ENCODE assay signal across 17 cellular contexts in genomic region chr13:99383946-99384345, GRCh38.
DNase-seq lines count a peak whose midpoint lies in the region; ATAC-seq lines count a peak whose summit lies in the region.
"Had no signal": no experiment of that assay in that cellular context is flagged by ENCODE, and none has a peak within 500 bp of the region (broad histone marks: within the 10 kb centered on the region; RNA-seq: fewer than 3 reads in every experiment).

No MANE protein-coding gene starts in this region.

- DNase-seq in activated CD4-positive, alpha-beta T cell treated with anti-CD3 and anti-CD28 coated beads for 1 hour = peak; percentile 18
- DNase-seq in activated CD4-positive, alpha-beta T cell treated with anti-CD3 and anti-CD28 coated beads, Interleukin-2, amount 50 U/mL, for 1 hour = no peak
- peak; percentile 42 for DNase-seq in activated CD4-positive, alpha-beta T cell treated with anti-CD3 and anti-CD28 coated beads for 48 hours
- DNase-seq in activated naive CD8-positive, alpha-beta T cell treated with anti-CD3 and anti-CD28 coated beads for 36 hours = peak; percentile 59
- peak; percentile 50 for DNase-seq in posterior vena cava (ENCODE audit: low spot score)
- DNase-seq in Right ventricle myocardium inferior (ENCODE audit: missing footprints) = no peak
- no peak for DNase-seq in cerebellar cortex (ENCODE audit: low spot score)
- DNase-seq: activated CD4-positive, CD25-positive, alpha-beta regulatory T cell; activated effector memory CD4-positive, alpha-beta T cell treated with Interleukin-2 at 50 U/mL for 16 hours; DND-41; KBM-7; NCI-H1048; NCI-H2107; NCI-H69; SIG-M5 had no signal

- peak overlapping the region; percentile 37 for H3K4me3 Mint-ChIP-seq in activated naive CD8-positive, alpha-beta T cell treated with anti-CD3 and anti-CD28 coated beads for 36 hours
- H3K4me3 Mint-ChIP-seq: brain had no signal

- no peaks in the 10 kb centered on the region for H3K27me3 Mint-ChIP-seq in activated naive CD8-positive, alpha-beta T cell treated with anti-CD3 and anti-CD28 coated beads for 36 hours
- H3K27me3 Mint-ChIP-seq: brain had no signal

- intact Hi-C loops in posterior vena cava (cut with DNase I) (loop anchor here in 1 of 2 donors (5.0 kb wide), 1 partner anchor 93 kb away; no protein-coding TSS in a partner anchor), Right ventricle myocardium inferior (cut with DNase I) (no loop called here)

- peaks cover 94% of the 10 kb centered on the region for H3K4me1 Mint-ChIP-seq in activated naive CD8-positive, alpha-beta T cell treated with anti-CD3 and anti-CD28 coated beads for 36 hours

- no peak for ATAC-seq in Right ventricle myocardium inferior
- ATAC-seq in HG03442 (IDR thresholded peaks at IDR 0.05; ENCODE audit: unreplicated experiment) = no peak

- peaks cover 51% of the 10 kb centered on the region for H3K36me3 Mint-ChIP-seq in activated naive CD8-positive, alpha-beta T cell treated with anti-CD3 and anti-CD28 coated beads for 36 hours

- H3K27ac Mint-ChIP-seq in activated naive CD8-positive, alpha-beta T cell treated with anti-CD3 and anti-CD28 coated beads for 36 hours = peak overlapping the region; percentile 96

- no peaks in the 10 kb centered on the region for H3K9me3 Mint-ChIP-seq in activated naive CD8-positive, alpha-beta T cell treated with anti-CD3 and anti-CD28 coated beads for 36 hours
- H3K9me3 Mint-ChIP-seq: brain had no signal

Comparison
In these comparisons a context has a peak if more than half of its experiments do, and no peak if none do; other contexts are left out.
1. DNase-seq: peak in activated CD4-positive, alpha-beta T cell treated with anti-CD3 and anti-CD28 coated beads for 1 hour (single experiment), activated CD4-positive, alpha-beta T cell treated with anti-CD3 and anti-CD28 coated beads for 48 hours (single experiment), activated naive CD8-positive, alpha-beta T cell treated with anti-CD3 and anti-CD28 coated beads for 36 hours (single experiment) and posterior vena cava (single experiment); none in activated CD4-positive, alpha-beta T cell treated with anti-CD3 and anti-CD28 coated beads, Interleukin-2, amount 50 U/mL, for 1 hour (single experiment), Right ventricle myocardium inferior (single experiment) and cerebellar cortex (single experiment).